In the genomic region with DNA sequence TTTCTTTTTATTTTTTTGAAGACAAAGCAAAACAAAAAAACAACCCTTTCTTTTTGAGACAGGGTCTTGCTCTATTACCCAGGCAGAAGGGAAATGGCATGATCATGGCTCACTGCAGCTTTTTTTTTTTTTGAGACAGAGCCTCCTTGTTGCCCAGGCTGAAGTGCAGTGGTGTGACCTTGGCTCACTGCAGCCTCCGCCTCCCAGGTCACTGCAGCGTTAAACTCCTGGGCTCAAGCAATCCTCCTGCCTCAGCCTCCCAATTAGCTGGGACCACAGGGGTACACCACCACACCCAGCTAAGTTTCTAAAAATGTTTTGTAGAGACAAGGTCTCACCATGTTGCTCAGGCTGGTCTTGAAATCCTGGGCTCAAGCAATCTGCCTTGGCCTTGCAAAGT, we compare ENCODE assay signal across 15 cellular contexts.
A peak's percentile ranks its signal among the peaks of the same experiment; 100 is the strongest.
DNase-seq lines count a peak whose midpoint lies in the region; ATAC-seq and TF ChIP-seq lines count a peak whose summit lies in the region.
"Had no signal": no experiment of that assay in that cellular context is flagged by ENCODE, and none has a peak within 500 bp of the region (broad histone marks: within the 10 kb centered on the region; RNA-seq: fewer than 3 reads in every experiment).

No MANE protein-coding gene starts in this region.

- no peak for DNase-seq in natural killer cell treated with Interleukin-12 subunit alpha and Interleukin-12 subunit beta and Interleukin-15 and Interleukin-18, amount 100 ng/mL, for 72 hours (ENCODE audit: low spot score)
- DNase-seq in natural killer cell (no peak), SK-MEL-5 (ENCODE audit: low read depth, low spot score) (peak; percentile 59), chondrocyte (ENCODE audit: low spot score) (no peak), T1000 (lab: John Stamatoyannopoulos, UW) (no peak)
- DNase-seq: BE2C, DMS153, DMS79, GDM1, GOT3, HFFc6 had no signal

- H3K9me3 Mint-ChIP-seq in natural killer cell treated with Interleukin-12 subunit alpha and Interleukin-12 subunit beta and Interleukin-15 and Interleukin-18, amount 100 ng/mL, for 72 hours: no peaks in the 10 kb centered on the region
- H3K9me3 Mint-ChIP-seq in natural killer cell (no peaks in the 10 kb centered on the region), chondrocyte (ENCODE audit: low read depth) (no peaks in the 10 kb centered on the region)
- no peaks in the 10 kb centered on the region for H3K9me3 Mint-ChIP-seq in stimulated activated memory B cell treated with anti-CD40 and anti-IgM and Interleukin-4, amounts not matched to agents 10 μg/mL and 1 μg/mL and 100 μg/mL, for 72 hours
- H3K9me3 Mint-ChIP-seq: HFFc6 had no signal

- TF ChIP-seq CTCF in natural killer cell (IDR thresholded peaks at IDR 0.05): no peak
- TF ChIP-seq CTCF in chondrocyte (IDR thresholded peaks at IDR 0.05): no peak

- in situ Hi-C loops in SK-MEL-5 (cut with HindIII; ENCODE audit: low pct_unique_long_range_greater_than_20kb, low sequenced_read_pairs): no loop called here

- peak overlapping the region; percentile 27 for H3K4me3 Mint-ChIP-seq in natural killer cell treated with Interleukin-12 subunit alpha and Interleukin-12 subunit beta and Interleukin-15 and Interleukin-18, amount 100 ng/mL, for 72 hours
- H3K4me3 Mint-ChIP-seq in natural killer cell (no peak overlapping the region), chondrocyte (ENCODE audit: unreplicated experiment) (no peak overlapping the region)
- H3K4me3 Mint-ChIP-seq in stimulated activated memory B cell treated with anti-CD40 and anti-IgM and Interleukin-4, amounts not matched to agents 10 μg/mL and 1 μg/mL and 100 μg/mL, for 72 hours: no peak overlapping the region
- H3K4me3 Mint-ChIP-seq: CD14-positive monocyte, HFFc6 had no signal

- H3K27me3 Mint-ChIP-seq in natural killer cell treated with Interleukin-12 subunit alpha and Interleukin-12 subunit beta and Interleukin-15 and Interleukin-18, amount 100 ng/mL, for 72 hours: peaks cover 4 to 6% of the 10 kb centered on the region in 2 donors
- peaks cover 5% of the 10 kb centered on the region in 2 donors for H3K27me3 Mint-ChIP-seq in natural killer cell (ENCODE audit: low read depth in 2 of 2)
- no peaks in the 10 kb centered on the region for H3K27me3 Mint-ChIP-seq in stimulated activated memory B cell treated with anti-CD40 and anti-IgM and Interleukin-4, amounts not matched to agents 10 μg/mL and 1 μg/mL and 100 μg/mL, for 72 hours
- H3K27me3 Mint-ChIP-seq in chondrocyte (ENCODE audit: low read depth): peaks cover 3% of the 10 kb centered on the region
- H3K27me3 Mint-ChIP-seq: IgD-negative memory B cell had no signal

- H3K36me3 Mint-ChIP-seq in natural killer cell treated with Interleukin-12 subunit alpha and Interleukin-12 subunit beta and Interleukin-15 and Interleukin-18, amount 100 ng/mL, for 72 hours: no peaks in the 10 kb centered on the region
- H3K36me3 Mint-ChIP-seq in natural killer cell: no peaks in the 10 kb centered on the region
- H3K36me3 Mint-ChIP-seq in stimulated activated memory B cell treated with anti-CD40 and anti-IgM and Interleukin-4, amounts not matched to agents 10 μg/mL and 1 μg/mL and 100 μg/mL, for 72 hours: peaks cover 5% of the 10 kb centered on the region
- H3K36me3 Mint-ChIP-seq in chondrocyte (ENCODE audit: low read depth): no peaks in the 10 kb centered on the region
- H3K36me3 Mint-ChIP-seq: CD14-positive monocyte; CD4-positive, alpha-beta memory T cell; IgD-negative memory B cell had no signal

- intact Hi-C loops in natural killer cell (cut with micrococcal nuclease): no loop called here

- H3K27ac Mint-ChIP-seq in natural killer cell treated with Interleukin-12 subunit alpha and Interleukin-12 subunit beta and Interleukin-15 and Interleukin-18, amount 100 ng/mL, for 72 hours: peak overlapping the region in 1 of 2 donors; percentile 92
- no peak overlapping the region for H3K27ac Mint-ChIP-seq in natural killer cell
- H3K27ac Mint-ChIP-seq in stimulated activated memory B cell treated with anti-CD40 and anti-IgM and Interleukin-4, amounts not matched to agents 10 μg/mL and 1 μg/mL and 100 μg/mL, for 72 hours: peak overlapping the region; percentile 95
- H3K27ac Mint-ChIP-seq in chondrocyte (ENCODE audit: unreplicated experiment): no peak overlapping the region
- H3K27ac Mint-ChIP-seq: HFFc6 had no signal

- H3K4me1 Mint-ChIP-seq in natural killer cell treated with Interleukin-12 subunit alpha and Interleukin-12 subunit beta and Interleukin-15 and Interleukin-18, amount 100 ng/mL, for 72 hours (ENCODE audit: low read depth in 2 of 2): peaks cover 41 to 43% of the 10 kb centered on the region in 2 donors
- H3K4me1 Mint-ChIP-seq in natural killer cell (peaks cover 0 to 4% of the 10 kb centered on the region in 2 donors), chondrocyte (ENCODE audit: low read depth) (peaks cover 9% of the 10 kb centered on the region)
- peaks cover 57% of the 10 kb centered on the region for H3K4me1 Mint-ChIP-seq in stimulated activated memory B cell treated with anti-CD40 and anti-IgM and Interleukin-4, amounts not matched to agents 10 μg/mL and 1 μg/mL and 100 μg/mL, for 72 hours

- ATAC-seq in natural killer cell treated with Interleukin-12 subunit alpha and Interleukin-12 subunit beta and Interleukin-15 and Interleukin-18, amount 100 ng/mL, for 72 hours: no peak
- no peak for ATAC-seq in natural killer cell
- ATAC-seq in stimulated activated memory B cell treated with anti-CD40 and anti-IgM and Interleukin-4, amounts not matched to agents 10 μg/mL and 1 μg/mL and 100 μg/mL, for 72 hours: no peak
